Comparison of ENCODE assay signal across 22 cellular contexts in genomic region chr17:81583589-81584337, GRCh38. TPM values are rescaled to one million over a fixed set of nuclear protein-coding genes. Genes with fewer than 3 reads are reported as not detected.
A peak's percentile ranks its signal among the peaks of the same experiment; 100 is the strongest.
DNase-seq lines count a peak whose midpoint lies in the region; ATAC-seq and TF ChIP-seq lines count a peak whose summit lies in the region.
"Had no signal": no experiment of that assay in that cellular context is flagged by ENCODE, and none has a peak within 500 bp of the region (broad histone marks: within the 10 kb centered on the region; RNA-seq: fewer than 3 reads in every experiment).

No MANE protein-coding gene starts in this region.

- in situ Hi-C loops in IMR-90 (cut with MboI; ENCODE audit: low sequenced_read_pairs) = no loop called here

- CTCF ChIA-PET in A673 (lab: Charles Lee) = no interaction called here
- CTCF ChIA-PET in IMR-90 (lab: Yijun Ruan, JAX) = interaction anchor here (1.4 kb wide), 1 partner anchor 9 kb away, joined by 3 read pairs; no protein-coding TSS in a partner anchor

- no peak overlapping the region for H3K18ac ChIP-seq in IMR-90 (ENCODE audit: low read depth, low read length)

- H3K4me2 ChIP-seq in IMR-90 (ENCODE audit: low read depth, low read length) = no peak overlapping the region

- H3K4me1 ChIP-seq in A673 (ENCODE audit: insufficient read depth, low read length, poor library complexity, severe bottlenecking) = no peaks in the 10 kb centered on the region
- H3K4me1 ChIP-seq in IMR-90 (ENCODE audit: control insufficient read depth, insufficient read depth, low read length) = peaks cover 16% of the 10 kb centered on the region
- H3K4me1 ChIP-seq: transverse colon had no signal

- ATAC-seq in IMR-90 (ENCODE audit: low read depth) (peak; percentile 60), left lobe of liver (peak; percentile 61), HG02759 (IDR thresholded peaks at IDR 0.05; ENCODE audit: unreplicated experiment) (no peak)
- ATAC-seq: left ventricle myocardium superior had no signal

- H3K23ac ChIP-seq in IMR-90 (ENCODE audit: low read depth, low read length) = peak overlapping the region; percentile 21; the same call in 1 of the 2 replicates

- TF ChIP-seq CTCF in A673 (conservative IDR thresholded peaks at IDR 0.05; ENCODE audit: low read depth, low read length) (no peak), IMR-90 (conservative IDR thresholded peaks at IDR 0.05; ENCODE audit: low read depth, low read length) (no peak), VCaP (conservative IDR thresholded peaks at IDR 0.05) (no peak)

- DNase-seq in A673 (ENCODE audit: low spot score) = no peak
- peak; percentile 68 for DNase-seq in IMR-90
- no peak for DNase-seq in left lobe of liver (ENCODE audit: low spot score)
- no peak for DNase-seq in AG08395 (ENCODE audit: low spot score)
- no peak for DNase-seq in central memory CD4-positive, alpha-beta T cell
- no peak for DNase-seq in RPMI8226
- DNase-seq: activated CD4-positive, alpha-beta T cell treated with anti-CD3 and anti-CD28 coated beads, Interleukin-2, amount 50 U/mL, for 4 hours; activated naive CD4-positive, alpha-beta T cell treated with anti-CD3 and anti-CD28 coated beads, Interleukin-2, amount 50 U/mL, for 16 hours; activated T-cell treated with anti-CD3 and anti-CD28 coated beads, Interleukin-2, amount 50 U/mL, for 1 hour; dorsolateral prefrontal cortex; Kasumi-1; left ventricle myocardium superior; NCI-H1417; NCI-H226; retina; Right ventricle myocardium superior; stimulated activated CD4-positive, alpha-beta T cell treated with anti-CD3 and anti-CD28 coated beads, Interleukin-15, amount 100 ng/mL, for 24 hours; stimulated activated naive CD4-positive, alpha-beta T cell; T-helper 1 cell; transverse colon had no signal

- H3K27ac ChIP-seq in A673 (ENCODE audit: low read depth, low read length, poor library complexity, severe bottlenecking) (no peak overlapping the region), IMR-90 (ENCODE audit: insufficient read depth, low read length) (no peak overlapping the region; the same call in 1 of the 2 replicates), VCaP (peak overlapping the region; percentile 52)
- H3K27ac ChIP-seq: transverse colon had no signal

- H3K79me1 ChIP-seq in IMR-90 (ENCODE audit: low read depth in 1 of 2, low read length in 2 of 2) = peaks cover 12 to 70% of the 10 kb centered on the region in 2 experiments; a peak in 3 of 4 replicates

- POLR2A ChIA-PET in A673 (lab: Charles Lee; ENCODE audit: low non-redundant PET) (no interaction called here), IMR-90 (lab: Charles Lee; ENCODE audit: unreplicated experiment) (no interaction called here)

- H3K36me3 ChIP-seq in A673 (ENCODE audit: insufficient read depth, low read length, poor library complexity, severe bottlenecking) (peaks cover 70% of the 10 kb centered on the region), IMR-90 (ENCODE audit: control insufficient read depth, insufficient read depth, low read length) (peaks cover 44% of the 10 kb centered on the region)

- no peak overlapping the region for H4K91ac ChIP-seq in IMR-90 (ENCODE audit: insufficient read depth, low read depth, low read length)

- no peak overlapping the region; the same call in 1 of the 2 replicates for H3K4ac ChIP-seq in IMR-90 (ENCODE audit: low read depth, low read length)

- H2AK5ac ChIP-seq in IMR-90 (ENCODE audit: low read depth, low read length) = no peak overlapping the region; the same call in 1 of the 2 replicates

- BruUV-seq in A673 (replicated peaks; lab: Mats Ljungman, UMichigan) = TSS peak; percentile 11
- no TSS peak for BruUV-seq in IMR-90 (replicated peaks; lab: Mats Ljungman, UMichigan)

- no peaks in the 10 kb centered on the region for H3K27me3 ChIP-seq in A673 (replicated peaks; ENCODE audit: insufficient read depth, low read depth, low read length, poor library complexity)
- no peaks in the 10 kb centered on the region for H3K27me3 ChIP-seq in IMR-90 (ENCODE audit: control insufficient read depth, insufficient read depth, low read length)
- H3K27me3 ChIP-seq: dorsolateral prefrontal cortex, transverse colon had no signal

- 90% methylated on average over 4 of the region's 6 CpGs; no CpG with 5 or more reads in 1 of the 2 experiments for WGBS in IMR-90 (ENCODE audit: extremely low coverage in 2 of 2, insufficient read length in 1 of 2), 2 experiments

- H2AFZ ChIP-seq in IMR-90 (replicated peaks; ENCODE audit: low read length, poor library complexity) = no peak overlapping the region

- H3K9ac ChIP-seq in IMR-90 (ENCODE audit: low read depth, low read length) = no peak overlapping the region

- peaks cover 36% of the 10 kb centered on the region for H3K9me1 ChIP-seq in IMR-90 (ENCODE audit: insufficient read depth, low read length)

- H3K4me3 ChIP-seq in A673 (ENCODE audit: low read depth, low read length, poor library complexity, severe bottlenecking) = no peak overlapping the region
- no peak overlapping the region for H3K4me3 ChIP-seq in IMR-90 (ENCODE audit: insufficient read depth, low read depth, low read length)
- H3K4me3 ChIP-seq: dorsolateral prefrontal cortex, transverse colon had no signal

- H3K56ac ChIP-seq in IMR-90 (ENCODE audit: extremely low read depth, insufficient read depth, low read length) = no peak overlapping the region

- H2BK20ac ChIP-seq in IMR-90 (ENCODE audit: low read depth, low read length) = no peak overlapping the region

- no peak overlapping the region for H2BK5ac ChIP-seq in IMR-90 (ENCODE audit: low read depth, low read length, poor library complexity, severe bottlenecking)

- dilution Hi-C loops in IMR-90 (cut with HindIII; ENCODE audit: low sequenced_read_pairs, unreplicated experiment) = no loop called here

- H4K8ac ChIP-seq in IMR-90 (ENCODE audit: low read depth in 2 of 2, low read length in 2 of 2) = 0 out of 4 replicates have a peak overlapping the region, but pooled peaks of 1 of the 2 experiments have one; percentile 22

- no peak overlapping the region for H2AK9ac ChIP-seq in IMR-90 (replicated peaks; ENCODE audit: low read depth, low read length, poor library complexity)

- H4K20me1 ChIP-seq in IMR-90 (ENCODE audit: insufficient read depth, low read length) = peaks cover 64% of the 10 kb centered on the region

- no peak overlapping the region for H4K5ac ChIP-seq in IMR-90 (ENCODE audit: low read depth, low read length)

- no peaks in the 10 kb centered on the region for H3K9me3 ChIP-seq in A673 (ENCODE audit: low read depth, low read length, poor library complexity, severe bottlenecking)
- no peaks in the 10 kb centered on the region for H3K9me3 ChIP-seq in IMR-90 (ENCODE audit: control insufficient read depth, insufficient read depth, low read length)
- H3K9me3 ChIP-seq: transverse colon had no signal

- no peak overlapping the region for H2BK120ac ChIP-seq in IMR-90 (ENCODE audit: low read depth, low read length)

- no peak for TF ChIP-seq RAD21 in IMR-90 (IDR thresholded peaks at IDR 0.05; ENCODE audit: low read length)

- no peak overlapping the region for H2BK15ac ChIP-seq in IMR-90 (ENCODE audit: low read depth, low read length)

- 0 out of 2 replicates have a peak overlapping the region, but pooled peaks have one; percentile 39 for H3K14ac ChIP-seq in IMR-90 (replicated peaks; ENCODE audit: low read depth, low read length)

- no peak for TF ChIP-seq POLR2A in IMR-90 (IDR thresholded peaks at IDR 0.05; ENCODE audit: low read depth, low read length)

- intact Hi-C loops in A673 (cut with micrococcal nuclease; ENCODE audit: unreplicated experiment) = no loop called here
- intact Hi-C loops in IMR-90 (cut with micrococcal nuclease) = no loop called here

TF ChIP-seq in IMR-90, 13 proteins besides CTCF, POLR2A, EP300 and RAD21 (continues in another document):
- TF ChIP-seq ELK1 (IDR thresholded peaks at IDR 0.05; ENCODE audit: borderline replicate concordance, low read depth, low read length) = no peak
- TF ChIP-seq MAZ (IDR thresholded peaks at IDR 0.05; ENCODE audit: borderline replicate concordance, low read depth, low read length) = no peak
- TF ChIP-seq USF2 (IDR thresholded peaks at IDR 0.05; ENCODE audit: low read depth, low read length) = no peak

RNA-seq across cellular contexts. Expression of gene FAAP100, which starts 31.6 kb away (rescaled TPM):
- total RNA-seq in A673 (2021) (49.4 and 49.5 TPM in 2 replicates), IMR-90 (2012; rRNA removed) (7.5 and 7.9 TPM in 2 replicates), left lobe of liver (18.9 TPM)
- 24.8 and 27.5 TPM in 2 replicates for polyA plus RNA-seq in IMR-90 (2012; rRNA removed)
- 14.4 and 23.9 TPM in 2 replicates for polyA plus RNA-seq in IMR-90 (2012; cell fraction: cytosol; rRNA removed)
- polyA plus RNA-seq in IMR-90 (2012; cell fraction: nucleus; rRNA removed; ENCODE audit: low replicate concordance) = 48.3 and 135 TPM in 2 replicates

RNA-seq across cellular contexts. Expression of gene NPLOC4, which starts 53.1 kb away (rescaled TPM):
- total RNA-seq in A673 (2021) (188 and 195 TPM in 2 replicates), IMR-90 (2012; rRNA removed) (66.1 and 70.4 TPM in 2 replicates), left lobe of liver (49.5 TPM)
- 74.9 and 78.3 TPM in 2 replicates for polyA plus RNA-seq in IMR-90 (2012; rRNA removed)
- 62.7 and 65.1 TPM in 2 replicates for polyA plus RNA-seq in IMR-90 (2012; cell fraction: cytosol; rRNA removed)
- polyA plus RNA-seq in IMR-90 (2012; cell fraction: nucleus; rRNA removed; ENCODE audit: low replicate concordance) = 101 and 121 TPM in 2 replicates

RNA-seq across cellular contexts. Expression of gene TSPAN10, which starts 53.2 kb away (rescaled TPM):
- total RNA-seq in A673 (2021) (0.74 and 1.1 TPM in 2 replicates), IMR-90 (2012; rRNA removed) (1.1 and 1.4 TPM in 2 replicates), left lobe of liver (1.5 TPM)
- 4.5 and 5.3 TPM in 2 replicates for polyA plus RNA-seq in IMR-90 (2012; rRNA removed)
- 4.5 and 6.5 TPM in 2 replicates for polyA plus RNA-seq in IMR-90 (2012; cell fraction: cytosol; rRNA removed)
- 4.2 and 13.3 TPM in 2 replicates for polyA plus RNA-seq in IMR-90 (2012; cell fraction: nucleus; rRNA removed; ENCODE audit: low replicate concordance)
- total RNA-seq: left ventricle myocardium superior had no signal

RNA-seq across cellular contexts. Expression of gene FSCN2, which starts 55.6 kb away (rescaled TPM):
- 0.26 and 0.31 TPM in 2 replicates for total RNA-seq in A673 (2021)
- total RNA-seq in IMR-90 (2012; rRNA removed) = 0.18 and 0.28 TPM in 2 replicates
- polyA plus RNA-seq in IMR-90 (2012; rRNA removed) = 0.84 and 1.1 TPM in 2 replicates
- polyA plus RNA-seq in IMR-90 (2012; cell fraction: cytosol; rRNA removed) = 0.22 and 0.96 TPM in 2 replicates
- 2.6 and 6.7 TPM in 2 replicates for polyA plus RNA-seq in IMR-90 (2012; cell fraction: nucleus; rRNA removed; ENCODE audit: low replicate concordance)
- total RNA-seq in left lobe of liver = 0.18 TPM
